In the genomic region with DNA sequence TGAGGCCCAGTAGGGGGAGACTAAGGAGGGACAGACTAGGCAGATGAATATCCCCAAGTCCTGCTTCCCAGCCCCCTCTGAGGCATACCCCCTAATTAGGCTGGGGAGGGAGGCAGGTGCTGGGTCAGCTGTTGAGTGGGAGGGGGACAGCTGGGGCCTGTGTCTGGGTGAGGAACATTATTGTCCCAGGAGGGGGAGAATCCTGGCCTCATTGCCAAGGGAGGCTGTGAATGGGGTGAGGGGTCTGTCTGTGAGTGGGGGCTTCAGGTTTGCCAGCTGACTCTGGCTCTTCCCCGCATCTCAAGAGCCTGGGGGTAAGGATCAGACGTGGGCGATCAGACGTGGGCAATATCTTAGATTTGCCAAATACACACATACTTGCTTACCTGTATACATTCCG, we compare ENCODE assay signal across 15 cellular contexts. TPM values are rescaled to one million over a fixed set of nuclear protein-coding genes. Genes with fewer than 3 reads are reported as not detected.
DNase-seq lines count a peak whose midpoint lies in the region; FAIRE-seq and TF ChIP-seq lines count a peak whose summit lies in the region.
"Had no signal": no experiment of that assay in that cellular context is flagged by ENCODE, and none has a peak within 500 bp of the region (broad histone marks: within the 10 kb centered on the region; RNA-seq: fewer than 3 reads in every experiment).

No MANE protein-coding gene starts in this region.

- DNase-seq in NCI-H748 (lab: John Stamatoyannopoulos, UW; ENCODE audit: unreplicated experiment) (peak; percentile 28), NCI-H748 treated with DMSO at 0.1 percent for 48 hours (lab: John Stamatoyannopoulos, UW) (no peak), NCI-H1417 treated with DMSO at 0.1 percent for 48 hours (lab: John Stamatoyannopoulos, UW) (peak; percentile 50), endothelial cell (ENCODE audit: low spot score) (no peak), spleen (peak; percentile 64), substantia nigra (lab: John Stamatoyannopoulos, UW) (no peak), HTR-8/SVneo (ENCODE audit: insufficient read length, low spot score) (no peak), LoVo (ENCODE audit: low spot score) (no peak)
- DNase-seq: DMS79 treated with DMSO at 0.1 percent for 48 hours had no signal

- no peaks in the 10 kb centered on the region for H3K27me3 ChIP-seq in spleen (replicated peaks in 1 of 7)
- H3K27me3 ChIP-seq: tibial nerve had no signal

- H3K27ac ChIP-seq in spleen (no peak overlapping the region), substantia nigra (ENCODE audit: low read depth, low read length, poor library complexity, severe bottlenecking) (no peak overlapping the region)
- H3K27ac ChIP-seq: tibial nerve had no signal

- TF ChIP-seq CTCF in endothelial cell (IDR thresholded peaks at IDR 0.05; ENCODE audit: unreplicated experiment) (no peak), spleen (IDR thresholded peaks at IDR 0.05 in 8 of 11, conservative IDR thresholded peaks at IDR 0.05 in 3 of 11) (no peak)

- peaks cover 15% of the 10 kb centered on the region for H3K36me3 Mint-ChIP-seq in endothelial cell (ENCODE audit: low read depth, unreplicated experiment)
- H3K36me3 Mint-ChIP-seq: activated naive CD4-positive, alpha-beta T cell treated with anti-CD3 and anti-CD28 coated beads, Interleukin-2, amount 50 U/mL, for 24 hours had no signal

- no peaks in the 10 kb centered on the region for H3K9me3 Mint-ChIP-seq in endothelial cell (ENCODE audit: unreplicated experiment)
- H3K9me3 Mint-ChIP-seq: activated naive CD4-positive, alpha-beta T cell treated with anti-CD3 and anti-CD28 coated beads, Interleukin-2, amount 50 U/mL, for 24 hours; T-helper 1 cell treated with Interleukin-12 subunit alpha and Interleukin-12 subunit beta and Interleukin-4 antibody, amounts not matched to agents 30 μg/mL and 1 μg/mL, for 36 hours had no signal

- peaks cover 14 to 48% (median 31%) of the 10 kb centered on the region in 6 donors for H3K4me1 ChIP-seq in spleen

- peak overlapping the region; percentile 31 for H3K4me3 Mint-ChIP-seq in endothelial cell (ENCODE audit: unreplicated experiment)

- FAIRE-seq in HTR-8/SVneo (lab: Jason Lieb, UNC), result no peak
- FAIRE-seq: colon had no signal

- intact Hi-C loops in spleen (cut with DNase I; ENCODE audit: low total_unique reads), result no loop called here

- 83 to 97% (median 92%) methylated on average over 4 to 5 of the region's 5 CpGs for WGBS in spleen, 5 donors

- no peak for TF ChIP-seq POLR2A in spleen (IDR thresholded peaks at IDR 0.05)

- no peak overlapping the region for H3K4me3 ChIP-seq in spleen
- H3K4me3 ChIP-seq: HAP-1, tibial nerve had no signal

- H3K36me3 ChIP-seq in spleen, result peaks cover 4 to 55% (median 36%) of the 10 kb centered on the region in 6 donors

- peaks cover 10% of the 10 kb centered on the region for H3K27me3 Mint-ChIP-seq in endothelial cell (ENCODE audit: unreplicated experiment)
- H3K27me3 Mint-ChIP-seq: activated naive CD4-positive, alpha-beta T cell treated with anti-CD3 and anti-CD28 coated beads, Interleukin-2, amount 50 U/mL, for 24 hours had no signal

- peaks cover 14% of the 10 kb centered on the region for H3K4me1 Mint-ChIP-seq in endothelial cell (ENCODE audit: unreplicated experiment)

- no peaks in the 10 kb centered on the region for H3K9me3 ChIP-seq in spleen
- H3K9me3 ChIP-seq: HAP-1, tibial nerve had no signal

- no peak overlapping the region for H3K27ac Mint-ChIP-seq in endothelial cell (ENCODE audit: unreplicated experiment)

RNA-seq across cellular contexts. Expression of gene INPPL1, which starts 2.1 kb away (rescaled TPM):
- total RNA-seq in endothelial cell (ENCODE audit: unreplicated experiment) (168 TPM), spleen (100 to 1,000 TPM in 6 of 7 donors, 10 to 100 TPM in 1; 93.4 to 177 (median 141) TPM)
- polyA plus RNA-seq in spleen, result 100 to 1,000 TPM in 1 of 3 donors, 10 to 100 TPM in 2; 28.2 to 104 (median 52.6) TPM

RNA-seq across cellular contexts. Expression of gene FOLR2, which starts 10.1 kb away (rescaled TPM):
- total RNA-seq in endothelial cell (ENCODE audit: unreplicated experiment), result not detected
- total RNA-seq in spleen, result 10 to 100 TPM; 18.9 to 62.3 (median 23.1) TPM
- polyA plus RNA-seq in spleen, result 10 to 100 TPM; 16.1 to 26.6 (median 20.7) TPM

RNA-seq across cellular contexts. Expression of gene PHOX2A, which starts 17.3 kb away (rescaled TPM):
- not detected for total RNA-seq in endothelial cell (ENCODE audit: unreplicated experiment)
- not detected for total RNA-seq in spleen
- polyA plus RNA-seq in spleen, result under 1 TPM in 1 of 3 donors, not detected in 2; 0.33 TPM
- total RNA-seq: skeletal muscle tissue, tibial nerve had no signal

RNA-seq across cellular contexts. Expression of gene FOLR1, which starts 34.8 kb away (rescaled TPM):
- total RNA-seq in endothelial cell (ENCODE audit: unreplicated experiment) (not detected), spleen (not detected)
- under 1 TPM in 1 of 3 donors, not detected in 2; 0.10 TPM for polyA plus RNA-seq in spleen

Comparison
In these comparisons a context has a peak if more than half of its experiments do, and no peak if none do; other contexts are left out.
1. DNase-seq: peak in NCI-H748 (single experiment), NCI-H1417 treated with DMSO at 0.1 percent for 48 hours (single experiment) and spleen (single experiment); none in NCI-H748 treated with DMSO at 0.1 percent for 48 hours (single experiment), endothelial cell (single experiment), substantia nigra (0 of 49), HTR-8/SVneo (single experiment) and LoVo (single experiment).
2. RNA of gene FOLR2, which starts 10.1 kb away (total RNA-seq): 18.9 to 62.3 TPM in spleen; not detected in endothelial cell (single experiment); every median in the first group is over 10 times any median in the second.